Comparison of ENCODE assay signal across 31 cellular contexts in genomic region chr2:73406996-73407395, GRCh38.
"Had no signal": no experiment of that assay in that cellular context is flagged by ENCODE, and none has a peak within 500 bp of the region (broad histone marks: within the 10 kb centered on the region; RNA-seq: fewer than 3 reads in every experiment).

No MANE protein-coding gene starts in this region.

- H3K4me3 ChIP-seq: adrenal gland, body of pancreas, esophagus muscularis mucosa, gastrocnemius medialis, heart left ventricle had no signal

- H3K27me3 Mint-ChIP-seq: activated CD4-positive, alpha-beta memory T cell treated with anti-CD3 and anti-CD28 coated beads, Interleukin-2, amount 10 ng/mL, durations not matched to agents 7 days and 5 days; activated CD4-positive, alpha-beta T cell treated with anti-CD3 and anti-CD28 coated beads, Interleukin-2, amount 10 ng/mL, durations not matched to agents 7 days and 5 days; activated naive CD8-positive, alpha-beta T cell; activated naive CD8-positive, alpha-beta T cell treated with anti-CD3 and anti-CD28 coated beads, Interleukin-2, amount 50 U/mL, for 24 hours; activated T-helper 17 cell treated with anti-CD3 and anti-CD28 coated beads, Interleukin-2, amount 50 U/mL, for 72 hours; effector memory CD8-positive, alpha-beta T cell had no signal

- FAIRE-seq: colon had no signal

- H3K27ac Mint-ChIP-seq: activated CD4-positive, alpha-beta memory T cell treated with anti-CD3 and anti-CD28 coated beads, Interleukin-2, amount 10 ng/mL, durations not matched to agents 7 days and 5 days; activated CD4-positive, alpha-beta T cell treated with anti-CD3 and anti-CD28 coated beads, Interleukin-2, amount 10 ng/mL, durations not matched to agents 7 days and 5 days; activated naive CD8-positive, alpha-beta T cell; activated naive CD8-positive, alpha-beta T cell treated with anti-CD3 and anti-CD28 coated beads, Interleukin-2, amount 50 U/mL, for 24 hours; activated T-helper 17 cell treated with anti-CD3 and anti-CD28 coated beads, Interleukin-2, amount 50 U/mL, for 72 hours; effector memory CD8-positive, alpha-beta T cell; WTC11 had no signal

- DNase-seq: activated CD4-positive, alpha-beta memory T cell treated with anti-CD3 and anti-CD28 coated beads, Interleukin-2, amount 10 ng/mL, durations not matched to agents 7 days and 5 days; activated CD4-positive, alpha-beta T cell treated with anti-CD3 and anti-CD28 coated beads for 1 hour; activated CD4-positive, alpha-beta T cell treated with anti-CD3 and anti-CD28 coated beads for 4 hours; activated CD4-positive, alpha-beta T cell treated with anti-CD3 and anti-CD28 coated beads, Interleukin-2, amount 10 ng/mL, durations not matched to agents 7 days and 5 days; activated CD4-positive, alpha-beta T cell treated with anti-CD3 and anti-CD28 coated beads, Interleukin-2, amount 50 U/mL, for 4 hours; activated effector memory CD4-positive, alpha-beta T cell treated with Interleukin-2 at 50 U/mL for 16 hours; activated gamma-delta T cell treated with Interleukin-2 at 50 U/mL for 16 hours; activated naive CD4-positive, alpha-beta T cell treated with anti-CD3 and anti-CD28 coated beads, Interleukin-2, amount 50 U/mL, for 16 hours; activated naive CD4-positive, alpha-beta T cell treated with Interleukin-2 at 50 U/mL for 16 hours; activated naive CD8-positive, alpha-beta T cell treated with anti-CD3 and anti-CD28 coated beads, Interleukin-2, amount 50 U/mL, for 24 hours; activated T-cell treated with anti-CD3 and anti-CD28 coated beads, Interleukin-2, amount 50 U/mL, for 4 hours; adrenal gland; amygdala; aorta; body of pancreas; caudate nucleus; cortex of kidney; dermis blood vessel endothelial cell; effector CD4-positive, alpha-beta T cell; effector memory CD8-positive, alpha-beta T cell; erythroblast; foreskin keratinocyte; gastrocnemius medialis; glutamatergic neuron; heart left ventricle; T-helper 2 cell had no signal

- H3K4me3 Mint-ChIP-seq: activated CD4-positive, alpha-beta memory T cell treated with anti-CD3 and anti-CD28 coated beads, Interleukin-2, amount 10 ng/mL, durations not matched to agents 7 days and 5 days; activated CD4-positive, alpha-beta T cell treated with anti-CD3 and anti-CD28 coated beads, Interleukin-2, amount 10 ng/mL, durations not matched to agents 7 days and 5 days; activated naive CD8-positive, alpha-beta T cell; activated naive CD8-positive, alpha-beta T cell treated with anti-CD3 and anti-CD28 coated beads, Interleukin-2, amount 50 U/mL, for 24 hours; activated T-cell treated with anti-CD3 and anti-CD28 coated beads, Interleukin-2, amount 50 U/mL, for 4 hours; activated T-helper 17 cell treated with anti-CD3 and anti-CD28 coated beads, Interleukin-2, amount 50 U/mL, for 72 hours; effector memory CD8-positive, alpha-beta T cell; WTC11 had no signal

- H3K9me3 Mint-ChIP-seq: effector memory CD8-positive, alpha-beta T cell had no signal

- ATAC-seq: activated naive CD8-positive, alpha-beta T cell treated with anti-CD3 and anti-CD28 coated beads, Interleukin-2, amount 50 U/mL, for 24 hours; activated T-cell treated with anti-CD3 and anti-CD28 coated beads, Interleukin-2, amount 50 U/mL, for 4 hours; activated T-helper 17 cell treated with anti-CD3 and anti-CD28 coated beads, Interleukin-2, amount 50 U/mL, for 72 hours; body of pancreas; effector memory CD8-positive, alpha-beta T cell; foreskin keratinocyte; gastrocnemius medialis; heart left ventricle; WTC11 had no signal

- H3K4me1 Mint-ChIP-seq: WTC11 had no signal
